In genomic region chr17:50181601-50182345, GRCh38 we compare ENCODE assay signal across 2 cellular contexts.
TF ChIP-seq lines count a peak whose summit lies in the region.

No MANE protein-coding gene starts in this region.

TF ChIP-seq in A549, 52 proteins besides CTCF, POLR2A, EP300 and RAD21:
- TF ChIP-seq E2F6 (IDR thresholded peaks at IDR 0.05; ENCODE audit: borderline replicate concordance, low read depth) (no peak), ZFP36 (IDR thresholded peaks at IDR 0.05; ENCODE audit: borderline replicate concordance, partially characterized antibody) (no peak), ZC3H11A (IDR thresholded peaks at IDR 0.05) (no peak), JUN (IDR thresholded peaks at IDR 0.05) (no peak), CHD4 (IDR thresholded peaks at IDR 0.05; ENCODE audit: borderline replicate concordance) (no peak), FOSB (CRISPR knock-in tag; IDR thresholded peaks at IDR 0.05) (no peak), ZNF302 (CRISPR knock-in tag; IDR thresholded peaks at IDR 0.05) (no peak)

TF ChIP-seq in SK-N-SH, 30 proteins besides CTCF, POLR2A, EP300 and RAD21:
- TF ChIP-seq SIN3A (IDR thresholded peaks at IDR 0.05; ENCODE audit: borderline replicate concordance, low read depth, low read length) (no peak; the same call in 1 of the 2 replicates), PBX3 (IDR thresholded peaks at IDR 0.05) (no peak; the same call in none of the 2 replicates), POLR2AphosphoS5 (IDR thresholded peaks at IDR 0.05; ENCODE audit: low read depth, low read length) (peak; percentile 41; the same call in 1 of the 2 replicates), NRF1 (IDR thresholded peaks at IDR 0.05; ENCODE audit: low read depth, low read length) (no peak)
